ENCODE assay signal across 8 cellular contexts in genomic region chr11:65503606-65503922, GRCh38. TPM values are rescaled to one million over a fixed set of nuclear protein-coding genes. Genes with fewer than 3 reads are reported as not detected.
A peak's percentile ranks its signal among the peaks of the same experiment; 100 is the strongest.
DNase-seq lines count a peak whose midpoint lies in the region; TF ChIP-seq lines count a peak whose summit lies in the region.

No MANE protein-coding gene starts in this region.

- no peak for TF ChIP-seq POLR2A in ovary (IDR thresholded peaks at IDR 0.05)

- WGBS in ovary, 3 donors, result 0 to 1% (median 1%) methylated on average over 3 of the region's 3 CpGs

- H3K4me1 ChIP-seq in Caco-2 (peaks cover 34% of the 10 kb centered on the region), OCI-LY1 (ENCODE audit: insufficient read depth, low read length, severe bottlenecking) (peaks cover 61% of the 10 kb centered on the region), ovary (ENCODE audit: insufficient read depth) (peaks cover 2% of the 10 kb centered on the region)

- no peaks in the 10 kb centered on the region for H3K9me3 Mint-ChIP-seq in Caco-2 (ENCODE audit: unreplicated experiment)

- H3K4me3 ChIP-seq in Caco-2 (ENCODE audit: low read depth, low read length), result peak overlapping the region; percentile 81
- H3K4me3 ChIP-seq in OCI-LY1 (ENCODE audit: low read depth, low read length, poor library complexity, severe bottlenecking), result peak overlapping the region; percentile 77
- peak overlapping the region; percentile 98 for H3K4me3 ChIP-seq in epithelial cell of esophagus (ENCODE audit: low read length)
- peak overlapping the region; percentile 82 for H3K4me3 ChIP-seq in ovary

- peak overlapping the region; percentile 99 for H3K9ac ChIP-seq in OCI-LY1 (ENCODE audit: low read length)

- peaks cover 3% of the 10 kb centered on the region for H3K27me3 Mint-ChIP-seq in Caco-2 (ENCODE audit: insufficient read depth, unreplicated experiment)

- CTCF ChIA-PET in Caco-2 (lab: Charles Lee), result interaction anchor here (0.9 kb wide), 1 partner anchor 24 kb away, joined by 6 read pairs; no protein-coding TSS in a partner anchor

- H3K27ac ChIP-seq in OCI-LY1 (ENCODE audit: low read depth, low read length, poor library complexity, severe bottlenecking) (peak overlapping the region; percentile 88), ovary (peak overlapping the region; percentile 57 to 91)

- POLR2A ChIA-PET in Caco-2 (lab: Charles Lee), result interaction anchor here (0.5 to 13.2 kb wide), 13 partner anchors 9 to 505 kb away, joined by 3 to 377 read pairs (median 6); no protein-coding TSS in a partner anchor

- TF ChIP-seq EP300 in ovary (IDR thresholded peaks at IDR 0.05), result no peak

- H3K9me3 ChIP-seq in Caco-2 (no peaks in the 10 kb centered on the region), OCI-LY1 (ENCODE audit: low read length) (no peaks in the 10 kb centered on the region), ovary (no peaks in the 10 kb centered on the region)

- no TSS peak for BruUV-seq in Caco-2 (replicated peaks; lab: Mats Ljungman, UMichigan)

- H3K9me2 ChIP-seq in OCI-LY1 (ENCODE audit: low read depth, low read length), result no peaks in the 10 kb centered on the region

- H3F3A ChIP-seq in OCI-LY1 (ENCODE audit: insufficient read depth, low read length), result peaks cover 81% of the 10 kb centered on the region

- H3K27me3 ChIP-seq in Caco-2 (replicated peaks; ENCODE audit: control insufficient read depth, insufficient read depth, low read length) (no peaks in the 10 kb centered on the region), OCI-LY1 (ENCODE audit: insufficient read depth, low read length) (no peaks in the 10 kb centered on the region), ovary (no peaks in the 10 kb centered on the region)

- H3K4me3 Mint-ChIP-seq in Caco-2 (ENCODE audit: unreplicated experiment), result no peak overlapping the region

- DNase-seq in Caco-2 (no peak), epithelial cell of esophagus (ENCODE audit: low read depth) (no peak), ovary (no peak), DMS 273 (lab: John Stamatoyannopoulos, UW; ENCODE audit: unreplicated experiment) (no peak), GM20000 (ENCODE audit: low spot score) (no peak)
- DNase-seq in stimulated activated CD4-positive, alpha-beta T cell treated with anti-CD3 and anti-CD28 coated beads, Interleukin-2, amount 100 ng/mL, for 24 hours, result no peak
- no peak for DNase-seq in activated CD8-positive, alpha-beta memory T cell treated with anti-CD3 and anti-CD28 coated beads, Interleukin-2, amount 50 U/mL, for 48 hours

- H3K36me3 ChIP-seq in Caco-2 (ENCODE audit: control insufficient read depth, insufficient read depth, low read length) (peaks cover 17% of the 10 kb centered on the region), OCI-LY1 (ENCODE audit: insufficient read depth, low read length) (peaks cover 76% of the 10 kb centered on the region), ovary (peaks cover 3% of the 10 kb centered on the region)

- H4K20me1 ChIP-seq in OCI-LY1 (ENCODE audit: insufficient read depth, low read length), result no peaks in the 10 kb centered on the region

- peaks cover 57% of the 10 kb centered on the region for H3K4me1 Mint-ChIP-seq in Caco-2 (ENCODE audit: low read depth, unreplicated experiment)

- no peak overlapping the region for H3K27ac Mint-ChIP-seq in Caco-2 (ENCODE audit: unreplicated experiment)

- H3K36me3 Mint-ChIP-seq in Caco-2 (ENCODE audit: insufficient read depth, unreplicated experiment), result no peaks in the 10 kb centered on the region

- peak overlapping the region; percentile 95 for H3K4me2 ChIP-seq in OCI-LY1 (ENCODE audit: low read length)

- peaks cover 62% of the 10 kb centered on the region for H3K79me2 ChIP-seq in OCI-LY1 (ENCODE audit: insufficient read depth, low read length)

- intact Hi-C loops in Caco-2 (cut with micrococcal nuclease; ENCODE audit: unreplicated experiment), result no loop called here
- intact Hi-C loops in ovary (cut with DNase I), result no loop called here

- no peak overlapping the region for H2AFZ ChIP-seq in OCI-LY1 (ENCODE audit: low read length)

- no peak for TF ChIP-seq CTCF in Caco-2 (IDR thresholded peaks at IDR 0.05; ENCODE audit: insufficient read depth in 1 of 2, low read depth in 1 of 2, low read length in 1 of 2, severe bottlenecking in 1 of 2, unreplicated experiment in 1 of 2)
- TF ChIP-seq CTCF in OCI-LY1 (IDR thresholded peaks at IDR 0.05; ENCODE audit: low read length), result no peak
- TF ChIP-seq CTCF in epithelial cell of esophagus (IDR thresholded peaks at IDR 0.05; ENCODE audit: insufficient read depth, low read depth, low read length, missing control alignments), result no peak
- no peak for TF ChIP-seq CTCF in ovary (IDR thresholded peaks at IDR 0.05)
- no peak for TF ChIP-seq CTCF in GM20000 (IDR thresholded peaks at IDR 0.05; ENCODE audit: extremely low read depth, missing control alignments)

RNA-seq across cellular contexts. Expression of gene MALAT1, which starts 4.7 kb away (rescaled TPM):
- total RNA-seq in Caco-2 (2022) (4,797 and 4,914 TPM in 2 replicates), ovary (over 10,000 TPM in 4 of 7 donors, 1,000 to 10,000 TPM in 3; 4,813 to 13,132 (median 10,519) TPM)
- polyA plus RNA-seq in ovary, result 100 to 1,000 TPM; 396 to 616 TPM

RNA-seq across cellular contexts. Expression of gene SCYL1, which starts 21.3 kb away (rescaled TPM):
- total RNA-seq in Caco-2 (2022) (123 and 124 TPM in 2 replicates), ovary (100 to 1,000 TPM in 1 of 7 donors, 10 to 100 TPM in 6; 59.0 to 118 (median 96.2) TPM)
- polyA plus RNA-seq in ovary, result 10 to 100 TPM; 11.7 to 71.6 TPM

RNA-seq across cellular contexts. Expression of gene LTBP3, which starts 54.6 kb away (rescaled TPM):
- total RNA-seq in Caco-2 (2022) (87.2 and 91.2 TPM in 2 replicates), ovary (100 to 1,000 TPM; 143 to 292 (median 198) TPM)
- polyA plus RNA-seq in ovary, result 100 to 1,000 TPM in 1 of 2 donors, 10 to 100 TPM in 1; 35.9 to 130 TPM
